Comparison of ENCODE assay signal across 1 cellular context in genomic region chr5:78972654-78973428, GRCh38.
A peak's percentile ranks its signal among the peaks of the same experiment; 100 is the strongest.
TF ChIP-seq lines count a peak whose summit lies in the region.

No MANE protein-coding gene starts in this region.

TF ChIP-seq in SK-N-SH, 30 proteins besides CTCF, POLR2A, EP300 and RAD21 (continued from another document):
- no peak for TF ChIP-seq REST (IDR thresholded peaks at IDR 0.05; ENCODE audit: low read depth, low read length)
- 0 out of 2 replicates have a peak, but pooled peaks have one; percentile 18 for TF ChIP-seq FOXJ3 (CRISPR knock-in tag; IDR thresholded peaks at IDR 0.05)
- TF ChIP-seq, protein P1, sequence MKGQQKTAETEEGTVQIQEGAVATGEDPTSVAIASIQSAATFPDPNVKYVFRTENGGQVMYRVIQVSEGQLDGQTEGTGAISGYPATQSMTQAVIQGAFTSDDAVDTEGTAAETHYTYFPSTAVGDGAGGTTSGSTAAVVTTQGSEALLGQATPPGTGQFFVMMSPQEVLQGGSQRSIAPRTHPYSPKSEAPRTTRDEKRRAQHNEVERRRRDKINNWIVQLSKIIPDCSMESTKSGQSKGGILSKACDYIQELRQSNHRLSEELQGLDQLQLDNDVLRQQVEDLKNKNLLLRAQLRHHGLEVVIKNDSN (IDR thresholded peaks at IDR 0.05; ENCODE audit: borderline replicate concordance, low read depth) = no peak
- no peak for TF ChIP-seq GABPA (IDR thresholded peaks at IDR 0.05; ENCODE audit: low read depth)
- TF ChIP-seq RXRA (IDR thresholded peaks at IDR 0.05; ENCODE audit: borderline replicate concordance, low read depth) = no peak
- no peak for TF ChIP-seq SMC3 (IDR thresholded peaks at IDR 0.05; ENCODE audit: low read depth, low read length)
- peak; percentile 94 for TF ChIP-seq RCOR1 (IDR thresholded peaks at IDR 0.05; ENCODE audit: low read length)
- TF ChIP-seq, protein P2, sequence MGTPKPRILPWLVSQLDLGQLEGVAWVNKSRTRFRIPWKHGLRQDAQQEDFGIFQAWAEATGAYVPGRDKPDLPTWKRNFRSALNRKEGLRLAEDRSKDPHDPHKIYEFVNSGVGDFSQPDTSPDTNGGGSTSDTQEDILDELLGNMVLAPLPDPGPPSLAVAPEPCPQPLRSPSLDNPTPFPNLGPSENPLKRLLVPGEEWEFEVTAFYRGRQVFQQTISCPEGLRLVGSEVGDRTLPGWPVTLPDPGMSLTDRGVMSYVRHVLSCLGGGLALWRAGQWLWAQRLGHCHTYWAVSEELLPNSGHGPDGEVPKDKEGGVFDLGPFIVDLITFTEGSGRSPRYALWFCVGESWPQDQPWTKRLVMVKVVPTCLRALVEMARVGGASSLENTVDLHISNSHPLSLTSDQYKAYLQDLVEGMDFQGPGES (IDR thresholded peaks at IDR 0.05; ENCODE audit: low read depth, low read length) = no peak
- peak; percentile 48 for TF ChIP-seq POLR2AphosphoS5 (IDR thresholded peaks at IDR 0.05; ENCODE audit: low read depth, low read length)
- TF ChIP-seq, protein P3, sequence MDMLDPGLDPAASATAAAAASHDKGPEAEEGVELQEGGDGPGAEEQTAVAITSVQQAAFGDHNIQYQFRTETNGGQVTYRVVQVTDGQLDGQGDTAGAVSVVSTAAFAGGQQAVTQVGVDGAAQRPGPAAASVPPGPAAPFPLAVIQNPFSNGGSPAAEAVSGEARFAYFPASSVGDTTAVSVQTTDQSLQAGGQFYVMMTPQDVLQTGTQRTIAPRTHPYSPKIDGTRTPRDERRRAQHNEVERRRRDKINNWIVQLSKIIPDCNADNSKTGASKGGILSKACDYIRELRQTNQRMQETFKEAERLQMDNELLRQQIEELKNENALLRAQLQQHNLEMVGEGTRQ (IDR thresholded peaks at IDR 0.05; ENCODE audit: borderline replicate concordance, low read depth, low read length) = no peak
- TF ChIP-seq MEF2A (IDR thresholded peaks at IDR 0.05; ENCODE audit: borderline replicate concordance, low read depth) = no peak
- TF ChIP-seq TAF1 (IDR thresholded peaks at IDR 0.05; ENCODE audit: borderline replicate concordance, low read depth, low read length) = no peak
- TF ChIP-seq FOXM1 (IDR thresholded peaks at IDR 0.05; ENCODE audit: low read depth) = no peak
- TF ChIP-seq TCF12 (IDR thresholded peaks at IDR 0.05) = peak; percentile 82
- TF ChIP-seq PBX3 (IDR thresholded peaks at IDR 0.05) = peak; percentile 87
- TF ChIP-seq JUND (IDR thresholded peaks at IDR 0.05) = peak; percentile 27; the same call in 1 of the 2 replicates
- TF ChIP-seq EZH2phosphoT487 (IDR thresholded peaks at IDR 0.05; ENCODE audit: borderline replicate concordance, low read depth) = no peak
- peak; percentile 73 for TF ChIP-seq MXI1 (IDR thresholded peaks at IDR 0.05; ENCODE audit: low read depth, low read length)
- TF ChIP-seq FOSL2 (IDR thresholded peaks at IDR 0.05; ENCODE audit: borderline replicate concordance, low read depth) = no peak
- TF ChIP-seq RFX5 (IDR thresholded peaks at IDR 0.05; ENCODE audit: low read length) = 0 out of 2 replicates have a peak, but pooled peaks have one; percentile 27
- TF ChIP-seq NRF1 (IDR thresholded peaks at IDR 0.05; ENCODE audit: low read depth, low read length) = no peak
- TF ChIP-seq CHD2 (IDR thresholded peaks at IDR 0.05; ENCODE audit: low read length, partially characterized antibody) = peak; percentile 80
